18 cellular contexts compared by ENCODE assay signal in genomic region chr4:80948995-80949394, GRCh38.
DNase-seq lines count a peak whose midpoint lies in the region; ATAC-seq and TF ChIP-seq lines count a peak whose summit lies in the region.
"Had no signal": no experiment of that assay in that cellular context is flagged by ENCODE, and none has a peak within 500 bp of the region (broad histone marks: within the 10 kb centered on the region; RNA-seq: fewer than 3 reads in every experiment).

No MANE protein-coding gene starts in this region.

- H3K4me1 ChIP-seq in OCI-LY3 (ENCODE audit: low read length) = peaks cover 18% of the 10 kb centered on the region

- H3K4me1 Mint-ChIP-seq in HFFc6 (ENCODE audit: low read depth) (peaks cover 47% of the 10 kb centered on the region), nephron (peaks cover 26% of the 10 kb centered on the region), WTC11 (no peaks in the 10 kb centered on the region)
- H3K4me1 Mint-ChIP-seq: B cell had no signal

- ATAC-seq in GM18511 (IDR thresholded peaks at IDR 0.05; ENCODE audit: unreplicated experiment) (peak; percentile 78), HG03571 (IDR thresholded peaks at IDR 0.05; ENCODE audit: unreplicated experiment) (no peak), WTC11 (no peak)
- ATAC-seq: HCT116 had no signal

- no peaks in the 10 kb centered on the region; the same call in 1 of the 2 replicates for H3K27me3 Mint-ChIP-seq in HFFc6 (ENCODE audit: insufficient read depth)
- H3K27me3 Mint-ChIP-seq in nephron (ENCODE audit: low read depth) = no peaks in the 10 kb centered on the region
- H3K27me3 Mint-ChIP-seq in WTC11 (ENCODE audit: low read depth) = no peaks in the 10 kb centered on the region
- H3K27me3 Mint-ChIP-seq: B cell had no signal

- no peaks in the 10 kb centered on the region for H3K9me3 Mint-ChIP-seq in HFFc6
- H3K9me3 Mint-ChIP-seq in nephron = no peaks in the 10 kb centered on the region
- H3K9me3 Mint-ChIP-seq in WTC11 = no peaks in the 10 kb centered on the region
- H3K9me3 Mint-ChIP-seq: CD4-positive, alpha-beta T cell had no signal

- POLR2A ChIA-PET in WTC11 (lab: Charles Lee) = no interaction called here

- peak overlapping the region; percentile 41 for H3K4me2 ChIP-seq in OCI-LY3 (ENCODE audit: low read length)

- DNase-seq in HFFc6 = no peak
- no peak for DNase-seq in WTC11 (ENCODE audit: low spot score)
- DNase-seq in NCI-H524 (lab: John Stamatoyannopoulos, UW) = no peak
- DNase-seq: CD4-positive, alpha-beta T cell; DND-41; GDM1; Karpas-422; NCI-H1105 treated with DMSO at 0.1 percent for 48 hours; NCI-H187; NCI-H2171; NCI-H446 treated with DMSO at 0.1 percent for 48 hours; NCI-H774 had no signal

- no peak overlapping the region for H3K27ac ChIP-seq in OCI-LY3 (ENCODE audit: low read length)

- H3K27ac Mint-ChIP-seq in HFFc6 (peak overlapping the region; percentile 4; the same call in 1 of the 2 replicates), nephron (peak overlapping the region in 2 of 3 experiments; percentile 7), WTC11 (no peak overlapping the region)
- H3K27ac Mint-ChIP-seq: B cell; CD4-positive, alpha-beta T cell had no signal

- no peak for TF ChIP-seq CTCF in HFFc6 (IDR thresholded peaks at IDR 0.05)
- TF ChIP-seq CTCF in OCI-LY3 (IDR thresholded peaks at IDR 0.05; ENCODE audit: low read depth, low read length) = no peak
- no peak for TF ChIP-seq CTCF in nephron (IDR thresholded peaks at IDR 0.05; ENCODE audit: unreplicated experiment in 3 of 3)
- TF ChIP-seq CTCF in WTC11 (IDR thresholded peaks at IDR 0.05) = no peak

- H3K79me2 ChIP-seq in OCI-LY3 (ENCODE audit: low read length) = no peaks in the 10 kb centered on the region

- no peaks in the 10 kb centered on the region for H4K20me1 ChIP-seq in OCI-LY3 (ENCODE audit: insufficient read depth, low read length)

- H3K36me3 ChIP-seq in OCI-LY3 (replicated peaks; ENCODE audit: low read depth, low read length) = no peaks in the 10 kb centered on the region

- no peaks in the 10 kb centered on the region for H3K27me3 ChIP-seq in OCI-LY3 (ENCODE audit: low read depth, low read length)

- H2AFZ ChIP-seq in OCI-LY3 (ENCODE audit: low read depth, low read length) = no peak overlapping the region

- no peaks in the 10 kb centered on the region for H3K36me3 Mint-ChIP-seq in HFFc6 (ENCODE audit: low read depth)
- no peaks in the 10 kb centered on the region for H3K36me3 Mint-ChIP-seq in nephron (ENCODE audit: low read depth)
- H3K36me3 Mint-ChIP-seq in WTC11 = no peaks in the 10 kb centered on the region

- no peak overlapping the region for H3K4me3 ChIP-seq in OCI-LY3 (ENCODE audit: low read length)

- no peaks in the 10 kb centered on the region for H3K9me3 ChIP-seq in OCI-LY3 (ENCODE audit: insufficient read depth, low read length)

- no peak overlapping the region for H3K9ac ChIP-seq in OCI-LY3 (ENCODE audit: low read length)

- peak overlapping the region; percentile 42 for H3K4me3 Mint-ChIP-seq in HFFc6
- H3K4me3 Mint-ChIP-seq in nephron = no peak overlapping the region
- no peak overlapping the region for H3K4me3 Mint-ChIP-seq in WTC11
- H3K4me3 Mint-ChIP-seq: B cell; CD4-positive, alpha-beta T cell had no signal

- CTCF ChIA-PET in WTC11 (lab: Charles Lee) = no interaction called here

TF ChIP-seq in WTC11, 78 proteins besides CTCF, POLR2A, EP300 and RAD21 (continues in another document):
- TF ChIP-seq SP1 (CRISPR knock-in tag; conservative IDR thresholded peaks at IDR 0.05) = no peak
- TF ChIP-seq USF2 (CRISPR knock-in tag; IDR thresholded peaks at IDR 0.05) = no peak
- no peak for TF ChIP-seq ZBTB43 (CRISPR knock-in tag; IDR thresholded peaks at IDR 0.05)
- TF ChIP-seq ATF3 (CRISPR knock-in tag; conservative IDR thresholded peaks at IDR 0.05) = no peak
- no peak for TF ChIP-seq IRF1 (CRISPR knock-in tag; IDR thresholded peaks at IDR 0.05)
- TF ChIP-seq NR3C1 (CRISPR knock-in tag; conservative IDR thresholded peaks at IDR 0.05; ENCODE audit: low read depth) = no peak
- TF ChIP-seq JAZF1 (CRISPR knock-in tag; IDR thresholded peaks at IDR 0.05) = no peak
- TF ChIP-seq ARID4B (CRISPR knock-in tag; IDR thresholded peaks at IDR 0.05; ENCODE audit: borderline replicate concordance) = no peak
- no peak for TF ChIP-seq ZNF423 (CRISPR knock-in tag; IDR thresholded peaks at IDR 0.05)
- no peak for TF ChIP-seq ZNF425 (CRISPR knock-in tag; conservative IDR thresholded peaks at IDR 0.05)
- TF ChIP-seq SMAD4 (CRISPR knock-in tag; IDR thresholded peaks at IDR 0.05) = no peak
- TF ChIP-seq RORB (CRISPR knock-in tag; IDR thresholded peaks at IDR 0.05) = no peak
